Comparison of ENCODE assay signal across 8 cellular contexts in the genomic region with DNA sequence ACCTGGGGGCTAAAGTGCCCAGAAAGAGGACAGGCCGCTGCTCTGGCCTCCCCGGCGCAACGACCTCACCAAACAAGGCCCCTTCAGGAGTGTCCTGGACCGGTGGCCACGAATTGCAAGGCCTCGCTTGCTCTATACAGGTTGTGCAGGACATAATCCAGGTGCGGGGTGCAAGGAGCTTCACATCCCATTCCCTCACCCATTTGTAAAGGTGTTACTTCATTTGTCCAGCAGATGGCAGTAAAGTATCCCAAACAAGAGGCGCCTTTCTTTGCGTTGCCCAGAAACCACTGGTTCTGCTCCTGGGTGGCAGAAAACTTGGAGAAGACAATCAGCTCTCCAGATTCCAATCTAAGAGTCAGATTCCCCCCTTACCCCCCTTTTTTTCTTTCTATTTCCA. TPM values are rescaled to one million over a fixed set of nuclear protein-coding genes. Genes with fewer than 3 reads are reported as not detected.
DNase-seq lines count a peak whose midpoint lies in the region; ATAC-seq, FAIRE-seq and TF ChIP-seq lines count a peak whose summit lies in the region.

No MANE protein-coding gene starts in this region.

- no peak for TF ChIP-seq POLR2A in A549 (IDR thresholded peaks at IDR 0.05; ENCODE audit: low read length)

- TF ChIP-seq CTCF in A549 (IDR thresholded peaks at IDR 0.05): peak; percentile 81
- TF ChIP-seq CTCF in DOHH2 (IDR thresholded peaks at IDR 0.05; ENCODE audit: low read depth, low read length, poor library complexity, severe bottlenecking): peak; percentile 71
- peak; percentile 75 for TF ChIP-seq CTCF in epithelial cell of esophagus (IDR thresholded peaks at IDR 0.05; ENCODE audit: insufficient read depth, low read depth, low read length, missing control alignments)
- TF ChIP-seq CTCF in mucosa of descending colon (IDR thresholded peaks at IDR 0.05): peak; percentile 52

- H3K4me3 ChIP-seq in A549 (no peak overlapping the region), DOHH2 (ENCODE audit: low read length) (no peak overlapping the region), epithelial cell of esophagus (ENCODE audit: low read length) (no peak overlapping the region), mucosa of descending colon (no peak overlapping the region)

- no peaks in the 10 kb centered on the region for H3K79me2 ChIP-seq in DOHH2 (ENCODE audit: control insufficient read depth, low read length)

- POLR2A ChIA-PET in A549 (lab: Yijun Ruan, JAX): interaction anchor here (0.6 to 1.3 kb wide), 2 partner anchors 36 to 70 kb away, joined by 3 to 9 read pairs; no protein-coding TSS in a partner anchor

- peak; percentile 70 to 78 for DNase-seq in A549 (ENCODE audit: low read depth in 1 of 2, low spot score in 1 of 2)
- peak; percentile 83 for DNase-seq in NAMALWA (ENCODE audit: low spot score)
- DNase-seq in epithelial cell of esophagus (ENCODE audit: low read depth): peak; percentile 80
- DNase-seq in mucosa of descending colon: peak in 1 of 3 donors; percentile 74

- no peaks in the 10 kb centered on the region for H3F3A ChIP-seq in DOHH2 (ENCODE audit: control insufficient read depth, insufficient read depth)

- H3K9me2 ChIP-seq in DOHH2 (replicated peaks; ENCODE audit: control insufficient read depth, low read length): no peaks in the 10 kb centered on the region

- H3K27me3 ChIP-seq in DOHH2 (ENCODE audit: control insufficient read depth, low read length): peaks cover 19% of the 10 kb centered on the region

- intact Hi-C loops in mucosa of descending colon (cut with DNase I, micrococcal nuclease): loop anchor here (2.0 to 5.0 kb wide), 3 partner anchors 182 to 222 kb away; no protein-coding TSS in a partner anchor

- H3K27ac ChIP-seq in A549: no peak overlapping the region
- no peak overlapping the region for H3K27ac ChIP-seq in DOHH2 (ENCODE audit: low read depth, low read length)

- H3K4me2 ChIP-seq in A549: no peak overlapping the region
- no peak overlapping the region for H3K4me2 ChIP-seq in DOHH2 (ENCODE audit: low read length)

- FAIRE-seq in A549 (lab: Jason Lieb, UNC): peak; percentile 79

- H3K4me1 ChIP-seq in A549 (no peaks in the 10 kb centered on the region), DOHH2 (ENCODE audit: control insufficient read depth, low read length) (no peaks in the 10 kb centered on the region), mucosa of descending colon (ENCODE audit: low read depth) (no peaks in the 10 kb centered on the region)

- no peak for TF ChIP-seq EP300 in A549 (IDR thresholded peaks at IDR 0.05)

- peak; percentile 91 to 93 for TF ChIP-seq RAD21 in A549 (conservative IDR thresholded peaks at IDR 0.05 in 1 of 2, IDR thresholded peaks at IDR 0.05 in 1 of 2)

- H3K36me3 ChIP-seq in DOHH2 (ENCODE audit: control insufficient read depth, low read length): no peaks in the 10 kb centered on the region
- no peaks in the 10 kb centered on the region for H3K36me3 ChIP-seq in mucosa of descending colon (ENCODE audit: low read depth)

- no peaks in the 10 kb centered on the region for H4K20me1 ChIP-seq in DOHH2 (ENCODE audit: control insufficient read depth, insufficient read depth, low read depth, low read length)

- CTCF ChIA-PET in A549 (lab: Yijun Ruan, JAX): interaction anchor here (0.5 to 41.5 kb wide), 92 partner anchors 9 to 896 kb away, joined by 3 to 1740 read pairs (median 5); a partner anchor contains a TSS

- peaks cover 6% of the 10 kb centered on the region; the same call in 1 of the 3 replicates for H3K9me3 ChIP-seq in A549
- no peaks in the 10 kb centered on the region; the same call in 1 of the 2 replicates for H3K9me3 ChIP-seq in DOHH2 (ENCODE audit: control insufficient read depth, insufficient read depth, low read length)
- no peaks in the 10 kb centered on the region for H3K9me3 ChIP-seq in mucosa of descending colon

- ATAC-seq in A549: peak; percentile 74 to 90; a peak in 5 of 6 replicates
- peak; percentile 87 for ATAC-seq in SK-N-SH treated with all-trans-retinoic acid at 6 μM for 48 hours
- ATAC-seq in mucosa of descending colon: peak; percentile 84
- no peak for ATAC-seq in HG03520 (IDR thresholded peaks at IDR 0.05; ENCODE audit: unreplicated experiment)
- no peak for ATAC-seq in GM18498 (IDR thresholded peaks at IDR 0.05; ENCODE audit: unreplicated experiment)

- 3% methylated on average over 10 of the region's 10 CpGs for WGBS in A549 (ENCODE audit: missing lambda C conversion rate)

TF ChIP-seq in A549, 52 proteins besides CTCF, POLR2A, EP300 and RAD21:
- TF ChIP-seq, protein P1, sequence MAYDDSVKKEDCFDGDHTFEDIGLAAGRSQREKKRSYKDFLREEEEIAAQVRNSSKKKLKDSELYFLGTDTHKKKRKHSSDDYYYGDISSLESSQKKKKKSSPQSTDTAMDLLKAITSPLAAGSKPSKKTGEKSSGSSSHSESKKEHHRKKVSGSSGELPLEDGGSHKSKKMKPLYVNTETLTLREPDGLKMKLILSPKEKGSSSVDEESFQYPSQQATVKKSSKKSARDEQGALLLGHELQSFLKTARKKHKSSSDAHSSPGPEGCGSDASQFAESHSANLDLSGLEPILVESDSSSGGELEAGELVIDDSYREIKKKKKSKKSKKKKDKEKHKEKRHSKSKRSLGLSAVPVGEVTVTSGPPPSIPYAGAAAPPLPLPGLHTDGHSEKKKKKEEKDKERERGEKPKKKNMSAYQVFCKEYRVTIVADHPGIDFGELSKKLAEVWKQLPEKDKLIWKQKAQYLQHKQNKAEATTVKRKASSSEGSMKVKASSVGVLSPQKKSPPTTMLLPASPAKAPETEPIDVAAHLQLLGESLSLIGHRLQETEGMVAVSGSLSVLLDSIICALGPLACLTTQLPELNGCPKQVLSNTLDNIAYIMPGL (CRISPR knock-in tag; IDR thresholded peaks at IDR 0.05; ENCODE audit: borderline replicate concordance): no peak
- TF ChIP-seq SMC3 (IDR thresholded peaks at IDR 0.05): peak; percentile 95

TF ChIP-seq in SK-N-SH treated with all-trans-retinoic acid at 6 μM for 48 hours, 23 proteins besides CTCF, POLR2A, EP300 and RAD21 (continues in another document):
- TF ChIP-seq ISL1 (CRISPR knock-in tag; IDR thresholded peaks at IDR 0.05) (no peak), OSR1 (CRISPR knock-in tag; IDR thresholded peaks at IDR 0.05) (no peak), ZFP30 (CRISPR knock-in tag; IDR thresholded peaks at IDR 0.05) (no peak), SNAI2 (CRISPR knock-in tag; IDR thresholded peaks at IDR 0.05) (no peak)
- TF ChIP-seq, protein P2, sequence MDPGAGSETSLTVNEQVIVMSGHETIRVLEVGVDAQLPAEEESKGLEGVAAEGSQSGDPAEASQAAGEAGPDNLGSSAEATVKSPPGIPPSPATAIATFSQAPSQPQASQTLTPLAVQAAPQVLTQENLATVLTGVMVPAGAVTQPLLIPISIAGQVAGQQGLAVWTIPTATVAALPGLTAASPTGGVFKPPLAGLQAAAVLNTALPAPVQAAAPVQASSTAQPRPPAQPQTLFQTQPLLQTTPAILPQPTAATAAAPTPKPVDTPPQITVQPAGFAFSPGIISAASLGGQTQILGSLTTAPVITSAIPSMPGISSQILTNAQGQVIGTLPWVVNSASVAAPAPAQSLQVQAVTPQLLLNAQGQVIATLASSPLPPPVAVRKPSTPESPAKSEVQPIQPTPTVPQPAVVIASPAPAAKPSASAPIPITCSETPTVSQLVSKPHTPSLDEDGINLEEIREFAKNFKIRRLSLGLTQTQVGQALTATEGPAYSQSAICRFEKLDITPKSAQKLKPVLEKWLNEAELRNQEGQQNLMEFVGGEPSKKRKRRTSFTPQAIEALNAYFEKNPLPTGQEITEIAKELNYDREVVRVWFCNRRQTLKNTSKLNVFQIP (CRISPR knock-in tag; IDR thresholded peaks at IDR 0.05; ENCODE audit: borderline replicate concordance, low read depth): no peak
- TF ChIP-seq, protein P3, sequence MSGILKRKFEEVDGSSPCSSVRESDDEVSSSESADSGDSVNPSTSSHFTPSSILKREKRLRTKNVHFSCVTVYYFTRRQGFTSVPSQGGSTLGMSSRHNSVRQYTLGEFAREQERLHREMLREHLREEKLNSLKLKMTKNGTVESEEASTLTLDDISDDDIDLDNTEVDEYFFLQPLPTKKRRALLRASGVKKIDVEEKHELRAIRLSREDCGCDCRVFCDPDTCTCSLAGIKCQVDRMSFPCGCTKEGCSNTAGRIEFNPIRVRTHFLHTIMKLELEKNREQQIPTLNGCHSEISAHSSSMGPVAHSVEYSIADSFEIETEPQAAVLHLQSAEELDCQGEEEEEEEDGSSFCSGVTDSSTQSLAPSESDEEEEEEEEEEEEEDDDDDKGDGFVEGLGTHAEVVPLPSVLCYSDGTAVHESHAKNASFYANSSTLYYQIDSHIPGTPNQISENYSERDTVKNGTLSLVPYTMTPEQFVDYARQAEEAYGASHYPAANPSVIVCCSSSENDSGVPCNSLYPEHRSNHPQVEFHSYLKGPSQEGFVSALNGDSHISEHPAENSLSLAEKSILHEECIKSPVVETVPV (CRISPR knock-in tag; IDR thresholded peaks at IDR 0.05): no peak
- TF ChIP-seq, protein P4, sequence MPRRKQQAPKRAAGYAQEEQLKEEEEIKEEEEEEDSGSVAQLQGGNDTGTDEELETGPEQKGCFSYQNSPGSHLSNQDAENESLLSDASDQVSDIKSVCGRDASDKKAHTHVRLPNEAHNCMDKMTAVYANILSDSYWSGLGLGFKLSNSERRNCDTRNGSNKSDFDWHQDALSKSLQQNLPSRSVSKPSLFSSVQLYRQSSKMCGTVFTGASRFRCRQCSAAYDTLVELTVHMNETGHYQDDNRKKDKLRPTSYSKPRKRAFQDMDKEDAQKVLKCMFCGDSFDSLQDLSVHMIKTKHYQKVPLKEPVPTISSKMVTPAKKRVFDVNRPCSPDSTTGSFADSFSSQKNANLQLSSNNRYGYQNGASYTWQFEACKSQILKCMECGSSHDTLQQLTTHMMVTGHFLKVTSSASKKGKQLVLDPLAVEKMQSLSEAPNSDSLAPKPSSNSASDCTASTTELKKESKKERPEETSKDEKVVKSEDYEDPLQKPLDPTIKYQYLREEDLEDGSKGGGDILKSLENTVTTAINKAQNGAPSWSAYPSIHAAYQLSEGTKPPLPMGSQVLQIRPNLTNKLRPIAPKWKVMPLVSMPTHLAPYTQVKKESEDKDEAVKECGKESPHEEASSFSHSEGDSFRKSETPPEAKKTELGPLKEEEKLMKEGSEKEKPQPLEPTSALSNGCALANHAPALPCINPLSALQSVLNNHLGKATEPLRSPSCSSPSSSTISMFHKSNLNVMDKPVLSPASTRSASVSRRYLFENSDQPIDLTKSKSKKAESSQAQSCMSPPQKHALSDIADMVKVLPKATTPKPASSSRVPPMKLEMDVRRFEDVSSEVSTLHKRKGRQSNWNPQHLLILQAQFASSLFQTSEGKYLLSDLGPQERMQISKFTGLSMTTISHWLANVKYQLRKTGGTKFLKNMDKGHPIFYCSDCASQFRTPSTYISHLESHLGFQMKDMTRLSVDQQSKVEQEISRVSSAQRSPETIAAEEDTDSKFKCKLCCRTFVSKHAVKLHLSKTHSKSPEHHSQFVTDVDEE (CRISPR knock-in tag; IDR thresholded peaks at IDR 0.05): no peak

RNA-seq across cellular contexts. Expression of a gene that starts 35.9 kb away (rescaled TPM):
- polyA plus RNA-seq in A549 (2011; rRNA removed) (4.3 and 5.8 TPM in 2 replicates), A549 (2017; fragmentation: RNase III; extraction: RNeasy Plus Mini Kit Qiagen cat#74134 plus additional on column Dnase treatment) (5.3 to 6.2 TPM (median 5.4 TPM) in 3 replicates)
- polyA plus RNA-seq in A549 (2012; cell fraction: cytosol; rRNA removed): 4.6 and 5.1 TPM in 2 replicates
- polyA plus RNA-seq in A549 (2012; cell fraction: nucleus; rRNA removed): 6.7 and 8.5 TPM in 2 replicates
- polyA minus RNA-seq in A549 (2011; rRNA and poly(A)+ RNA removed): 10.4 and 11.2 TPM in 2 replicates
- 10 to 100 TPM in 2 of 3 donors, 1 to 10 TPM in 1; 7.6 to 25.2 (median 11.3) TPM for total RNA-seq in mucosa of descending colon

Comparison
In these comparisons a context has a peak if more than half of its experiments do, and no peak if none do; other contexts are left out.
1. ATAC-seq: peak in A549 (2 of 2), SK-N-SH treated with all-trans-retinoic acid at 6 μM for 48 hours (single experiment) and mucosa of descending colon (single experiment); none in HG03520 (single experiment) and GM18498 (single experiment).
2. Peak in every context shown above with its lines, with median percentiles within 50 percentile points of each other: CTCF ChIP-seq.